ENCODE assay signal across 19 cellular contexts in genomic region chr19:57092991-57093390, GRCh38. TPM values are rescaled to one million over a fixed set of nuclear protein-coding genes. Genes with fewer than 3 reads are reported as not detected.
"Had no signal": no experiment of that assay in that cellular context is flagged by ENCODE, and none has a peak within 500 bp of the region (broad histone marks: within the 10 kb centered on the region; RNA-seq: fewer than 3 reads in every experiment).

No MANE protein-coding gene starts in this region.

RNA-seq across cellular contexts. Expression of gene USP29, which starts 26.8 kb away (rescaled TPM):
- total RNA-seq: activated naive CD4-positive, alpha-beta T cell treated with anti-CD3 and anti-CD28 coated beads for 36 hours; activated naive CD4-positive, alpha-beta T cell treated with anti-CD3 and anti-CD28 coated beads, Interleukin-2, amount 50 U/mL, for 72 hours; activated naive CD8-positive, alpha-beta T cell treated with anti-CD3 and anti-CD28 coated beads for 36 hours; activated naive CD8-positive, alpha-beta T cell treated with anti-CD3 and anti-CD28 coated beads, Interleukin-2, amount 10 ng/mL, durations not matched to agents 7 days and 5 days; activated T-cell treated with anti-CD3 and anti-CD28 coated beads, Interleukin-2, amount 50 U/mL, for 4 hours; activated T-cell treated with anti-CD3 and anti-CD28 coated beads, Interleukin-2, amount 50 U/mL, for 72 hours; activated T-helper 1 cell treated with anti-CD3 and anti-CD28 coated beads, Interleukin-12 subunit alpha, Interleukin-12 subunit beta, Interleukin-2, Interleukin-4 antibody, amounts not matched to agents 30 ng/mL and 10 ng/mL and 1 ng/mL, durations not matched to agents 14 hours and 24 hours and 36 hours; activated T-helper 17 cell treated with anti-CD3 and anti-CD28 coated beads, Interleukin-2, amount 50 U/mL, for 72 hours; activated T-helper 2 cell treated with anti-CD3 and anti-CD28 coated beads, Interferon-gamma antibody, Interleukin-2, Interleukin-4, amounts not matched to agents 10 μg/mL and 5 μg/mL and 100 μg/mL, durations not matched to agents 14 hours and 24 hours and 36 hours; adrenal gland; aorta; ascending aorta; astrocyte; body of pancreas; breast epithelium; bronchial epithelial cell; cardiac muscle cell; cerebellum had no signal
- polyA plus RNA-seq: adipose tissue, adrenal gland, aorta, cardiac muscle cell had no signal

RNA-seq across cellular contexts. Expression of gene ZIM3, which starts 52.0 kb away (rescaled TPM):
- total RNA-seq: activated naive CD4-positive, alpha-beta T cell treated with anti-CD3 and anti-CD28 coated beads for 36 hours; activated naive CD4-positive, alpha-beta T cell treated with anti-CD3 and anti-CD28 coated beads, Interleukin-2, amount 50 U/mL, for 72 hours; activated naive CD8-positive, alpha-beta T cell treated with anti-CD3 and anti-CD28 coated beads for 36 hours; activated naive CD8-positive, alpha-beta T cell treated with anti-CD3 and anti-CD28 coated beads, Interleukin-2, amount 10 ng/mL, durations not matched to agents 7 days and 5 days; activated T-cell treated with anti-CD3 and anti-CD28 coated beads, Interleukin-2, amount 50 U/mL, for 4 hours; activated T-cell treated with anti-CD3 and anti-CD28 coated beads, Interleukin-2, amount 50 U/mL, for 72 hours; activated T-helper 1 cell treated with anti-CD3 and anti-CD28 coated beads, Interleukin-12 subunit alpha, Interleukin-12 subunit beta, Interleukin-2, Interleukin-4 antibody, amounts not matched to agents 30 ng/mL and 10 ng/mL and 1 ng/mL, durations not matched to agents 14 hours and 24 hours and 36 hours; activated T-helper 17 cell treated with anti-CD3 and anti-CD28 coated beads, Interleukin-2, amount 50 U/mL, for 72 hours; activated T-helper 2 cell treated with anti-CD3 and anti-CD28 coated beads, Interferon-gamma antibody, Interleukin-2, Interleukin-4, amounts not matched to agents 10 μg/mL and 5 μg/mL and 100 μg/mL, durations not matched to agents 14 hours and 24 hours and 36 hours; adrenal gland; aorta; ascending aorta; astrocyte; body of pancreas; breast epithelium; bronchial epithelial cell; cardiac muscle cell; cerebellum had no signal
- polyA plus RNA-seq: adipose tissue, adrenal gland, aorta, cardiac muscle cell had no signal
